ENCODE assay signal across 11 cellular contexts in genomic region chr3:45110185-45110833, GRCh38. TPM values are rescaled to one million over a fixed set of nuclear protein-coding genes. Genes with fewer than 3 reads are reported as not detected.
A peak's percentile ranks its signal among the peaks of the same experiment; 100 is the strongest.
DNase-seq lines count a peak whose midpoint lies in the region; ATAC-seq and TF ChIP-seq lines count a peak whose summit lies in the region.
"Had no signal": no experiment of that assay in that cellular context is flagged by ENCODE, and none has a peak within 500 bp of the region (broad histone marks: within the 10 kb centered on the region; RNA-seq: fewer than 3 reads in every experiment).

No MANE protein-coding gene starts in this region.

- DNase-seq in EH (ENCODE audit: low read depth): peak; percentile 40
- peak; percentile 66 for DNase-seq in HuH-7 (ENCODE audit: low spot score)
- peak; percentile 48 for DNase-seq in activated CD4-positive, alpha-beta T cell treated with anti-CD3 and anti-CD28 coated beads for 48 hours
- DNase-seq in lower lobe of right lung: no peak
- DNase-seq in DMS153 treated with DMSO at 0.1 percent for 48 hours (lab: John Stamatoyannopoulos, UW; ENCODE audit: unreplicated experiment): no peak
- DNase-seq in COLO829 (ENCODE audit: low spot score): no peak
- DNase-seq: heart right ventricle, PC-9, trophoblast cell had no signal

- peak overlapping the region; percentile 31 for H3K27ac ChIP-seq in lower lobe of right lung
- H3K27ac ChIP-seq: PC-9 had no signal

- intact Hi-C loops in lower lobe of right lung (cut with DNase I): no loop called here

- peaks cover 7% of the 10 kb centered on the region for H3K4me1 ChIP-seq in lower lobe of right lung

- no peak for TF ChIP-seq CTCF in lower lobe of right lung (IDR thresholded peaks at IDR 0.05)

- no peaks in the 10 kb centered on the region for H3K9me3 ChIP-seq in lower lobe of right lung
- H3K9me3 ChIP-seq: heart right ventricle had no signal

- no peak overlapping the region for H3K4me3 ChIP-seq in lower lobe of right lung
- H3K4me3 ChIP-seq: PC-9 had no signal

- no peaks in the 10 kb centered on the region for H3K27me3 ChIP-seq in lower lobe of right lung (ENCODE audit: low read depth)
- H3K27me3 ChIP-seq: heart right ventricle had no signal

- peaks cover 4% of the 10 kb centered on the region for H3K36me3 ChIP-seq in lower lobe of right lung
- H3K36me3 ChIP-seq: heart right ventricle had no signal

- peak; percentile 75 to 79 for ATAC-seq in lower lobe of right lung
- ATAC-seq in GM18858 (IDR thresholded peaks at IDR 0.05; ENCODE audit: unreplicated experiment): no peak
- ATAC-seq in HG03469 (IDR thresholded peaks at IDR 0.05; ENCODE audit: unreplicated experiment): no peak
- ATAC-seq: heart right ventricle had no signal

RNA-seq across cellular contexts. Expression of gene CDCP1, which starts 35.9 kb away (rescaled TPM):
- total RNA-seq in lower lobe of right lung: 28.7 TPM

Comparison
In these comparisons a context has a peak if more than half of its experiments do, and no peak if none do; other contexts are left out.
1. DNase-seq: peak in EH (single experiment), HuH-7 (single experiment) and activated CD4-positive, alpha-beta T cell treated with anti-CD3 and anti-CD28 coated beads for 48 hours (single experiment); none in lower lobe of right lung (single experiment), DMS153 treated with DMSO at 0.1 percent for 48 hours (single experiment) and COLO829 (single experiment).
2. ATAC-seq: peak in lower lobe of right lung (2 of 2); none in GM18858 (single experiment) and HG03469 (single experiment).